1 cellular context compared by ENCODE assay signal in the genomic region with DNA sequence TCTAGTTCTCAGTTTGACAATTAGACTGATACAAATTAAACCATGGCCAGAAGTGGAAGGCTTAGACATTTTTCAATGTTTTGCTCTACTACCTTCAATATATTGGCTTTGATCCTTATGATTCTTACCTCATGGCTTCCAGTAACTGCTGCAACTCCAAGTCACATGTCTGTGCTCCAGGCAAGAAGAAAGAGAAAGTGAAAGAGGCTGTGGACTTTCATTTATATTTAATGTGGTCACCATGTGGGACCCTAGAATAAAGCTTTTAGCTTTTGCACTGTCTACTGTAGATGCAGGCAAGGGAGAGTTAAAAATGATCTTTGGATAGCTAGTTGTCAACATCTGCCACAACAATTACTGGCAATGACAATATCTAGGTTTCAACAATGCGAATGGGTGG.
TF ChIP-seq lines count a peak whose summit lies in the region.

No MANE protein-coding gene starts in this region.

TF ChIP-seq in H1, 55 proteins besides CTCF, POLR2A, EP300 and RAD21:
- TF ChIP-seq POLR2AphosphoS5 (IDR thresholded peaks at IDR 0.05; ENCODE audit: low read depth, low read length) (no peak), ZNF274 (IDR thresholded peaks at IDR 0.05; ENCODE audit: borderline replicate concordance, extremely low read depth, low read length) (no peak), CHD2 (IDR thresholded peaks at IDR 0.05; ENCODE audit: low read length) (no peak), RNF2 (IDR thresholded peaks at IDR 0.05; ENCODE audit: borderline replicate concordance, low read depth, low read length, missing control alignments, poor library complexity, severe bottlenecking) (no peak), TBP (IDR thresholded peaks at IDR 0.05; ENCODE audit: low read depth, low read length) (no peak), RFX5 (IDR thresholded peaks at IDR 0.05; ENCODE audit: borderline replicate concordance, low read depth, low read length) (no peak)
